ENCODE assay signal across 6 cellular contexts in genomic region chr1:64423526-64423925, GRCh38. TPM values are rescaled to one million over a fixed set of nuclear protein-coding genes. Genes with fewer than 3 reads are reported as not detected.
"Had no signal": no experiment of that assay in that cellular context is flagged by ENCODE, and none has a peak within 500 bp of the region (broad histone marks: within the 10 kb centered on the region; RNA-seq: fewer than 3 reads in every experiment).

No MANE protein-coding gene starts in this region.

- H3K4me1 Mint-ChIP-seq: GM23338, H9, IgD-negative memory B cell had no signal

- DNase-seq: H9, HCEC 1CT, KBM-7 had no signal

- H3K4me3 Mint-ChIP-seq: GM23338, H9, IgD-negative memory B cell had no signal

- H3K9me3 Mint-ChIP-seq: GM23338, H9 had no signal

- H3K4me3 ChIP-seq: GM23338 had no signal

- ATAC-seq: GM23338 had no signal

- H3K4me2 ChIP-seq: GM23338 had no signal

- H3K27ac Mint-ChIP-seq: GM23338, H9, IgD-negative memory B cell had no signal

- H2AFZ ChIP-seq: GM23338 had no signal

RNA-seq across cellular contexts. Expression of gene CACHD1, which starts 46.4 kb away (rescaled TPM):
- total RNA-seq: HT-29 had no signal
